Comparison of ENCODE assay signal across 14 cellular contexts in the genomic region with DNA sequence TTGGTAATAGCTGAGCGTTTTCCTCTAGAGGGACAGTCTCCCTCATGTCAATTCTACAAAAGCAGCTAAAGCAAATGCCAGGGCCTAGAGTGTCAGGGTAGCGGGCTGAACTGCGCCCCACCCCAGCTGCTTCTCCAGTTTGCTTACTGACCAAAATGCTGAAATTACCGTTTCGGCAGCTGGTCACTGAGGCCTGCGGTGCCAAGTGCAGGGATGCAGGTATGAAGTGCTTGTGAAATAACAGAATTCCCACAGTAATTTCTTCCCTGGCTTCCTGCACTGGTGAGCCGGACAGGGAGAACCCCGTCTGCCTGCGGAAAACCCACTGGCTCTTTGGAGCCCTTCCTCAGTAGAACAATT. TPM values are rescaled to one million over a fixed set of nuclear protein-coding genes. Genes with fewer than 3 reads are reported as not detected.
DNase-seq lines count a peak whose midpoint lies in the region; TF ChIP-seq lines count a peak whose summit lies in the region.
"Had no signal": no experiment of that assay in that cellular context is flagged by ENCODE, and none has a peak within 500 bp of the region (broad histone marks: within the 10 kb centered on the region; RNA-seq: fewer than 3 reads in every experiment).

No MANE protein-coding gene starts in this region.

- H2AK5ac ChIP-seq in mesendoderm (ENCODE audit: low read length): no peak overlapping the region

- H3K4me3 ChIP-seq in muscle layer of duodenum (ENCODE audit: low read depth in 1 of 2, low read length in 2 of 2) (no peak overlapping the region), mesendoderm (ENCODE audit: low read length) (no peak overlapping the region)
- H3K4me3 ChIP-seq: hepatocyte had no signal

- H3K4ac ChIP-seq in mesendoderm (ENCODE audit: low read depth, low read length): no peak overlapping the region

- H3K56ac ChIP-seq in mesendoderm (ENCODE audit: low read length): no peak overlapping the region

- peak; percentile 11 for DNase-seq in stimulated activated CD4-positive, alpha-beta T cell treated with anti-CD3 and anti-CD28 coated beads, Interleukin-15, amount 100 ng/mL, for 24 hours
- DNase-seq in stimulated activated CD4-positive, alpha-beta T cell treated with anti-CD3 and anti-CD28 coated beads, Interleukin-1b, Interleukin-23, amount 100 ng/mL, for 48 hours: no peak
- DNase-seq in mesendoderm (no peak), Calu3 (no peak), SKM-1 (lab: John Stamatoyannopoulos, UW; ENCODE audit: unreplicated experiment) (no peak), DMS153 treated with DMSO at 0.1 percent for 48 hours (lab: John Stamatoyannopoulos, UW; ENCODE audit: unreplicated experiment) (no peak)
- DNase-seq: effector CD8-positive, alpha-beta T cell; NCI-H446; RPMI8226 had no signal

- peaks cover 36 to 82% of the 10 kb centered on the region in 2 donors for H3K36me3 ChIP-seq in muscle layer of duodenum (ENCODE audit: control insufficient read depth in 1 of 2, insufficient read depth in 2 of 2, low read length in 2 of 2)
- peaks cover 9% of the 10 kb centered on the region for H3K36me3 ChIP-seq in mesendoderm (ENCODE audit: control insufficient read depth, insufficient read depth, low read length)

- no peak overlapping the region for H2BK15ac ChIP-seq in mesendoderm (replicated peaks; ENCODE audit: low read depth)

- CTCF ChIA-PET in Calu3 (lab: Charles Lee): no interaction called here

- no peak overlapping the region for H3K4me2 ChIP-seq in mesendoderm (ENCODE audit: low read length)
- H3K4me2 ChIP-seq: hepatocyte had no signal

- H3K23ac ChIP-seq in mesendoderm (ENCODE audit: low read length): no peak overlapping the region

- H3K27ac ChIP-seq in angular gyrus (ENCODE audit: low read depth, low read length) (peak overlapping the region; percentile 53), muscle layer of duodenum (ENCODE audit: low read length) (peak overlapping the region; percentile 39), mesendoderm (ENCODE audit: low read depth, low read length) (no peak overlapping the region)
- H3K27ac ChIP-seq: C4-2B, hepatocyte had no signal

- no peaks in the 10 kb centered on the region for H3K9me3 ChIP-seq in muscle layer of duodenum (ENCODE audit: control insufficient read depth in 1 of 2, low read length in 2 of 2)

- no peaks in the 10 kb centered on the region for H3K79me1 ChIP-seq in mesendoderm (ENCODE audit: low read length)

- no CpG with 5 or more reads among the region's 9 CpGs for WGBS in mesendoderm (ENCODE audit: extremely low coverage, insufficient coverage, low lambda C conversion rate)

- no peak overlapping the region for H4K5ac ChIP-seq in mesendoderm (ENCODE audit: low read length)

- H3K9me3 Mint-ChIP-seq in Calu3 (ENCODE audit: low read depth, unreplicated experiment): no peaks in the 10 kb centered on the region
- H3K9me3 Mint-ChIP-seq: WTC11 had no signal

- no peak overlapping the region for H2BK120ac ChIP-seq in mesendoderm (ENCODE audit: low read depth, low read length)

- no peak overlapping the region for H4K8ac ChIP-seq in mesendoderm (ENCODE audit: low read depth, low read length)

- H3K27me3 ChIP-seq in muscle layer of duodenum (ENCODE audit: low read depth, low read length): no peaks in the 10 kb centered on the region
- H3K27me3 ChIP-seq in mesendoderm (ENCODE audit: insufficient read depth, low read length, poor library complexity): no peaks in the 10 kb centered on the region
- H3K27me3 ChIP-seq: hepatocyte had no signal

- H3K9ac ChIP-seq in mesendoderm (ENCODE audit: low read length): no peak overlapping the region

- TF ChIP-seq CTCF in Calu3 (IDR thresholded peaks at IDR 0.05; ENCODE audit: unreplicated experiment): no peak

- BruUV-seq in Calu3 (replicated peaks; lab: Mats Ljungman, UMichigan): no TSS peak

- H3K27ac Mint-ChIP-seq in Calu3 (ENCODE audit: unreplicated experiment): no peak overlapping the region
- H3K27ac Mint-ChIP-seq: WTC11 had no signal

- no peak overlapping the region for H3K4me3 Mint-ChIP-seq in Calu3 (ENCODE audit: low read depth, unreplicated experiment)
- H3K4me3 Mint-ChIP-seq: WTC11 had no signal

- H3K4me1 Mint-ChIP-seq in Calu3 (ENCODE audit: low read depth, unreplicated experiment): no peaks in the 10 kb centered on the region

- intact Hi-C loops in Calu3 (cut with micrococcal nuclease; ENCODE audit: unreplicated experiment): no loop called here

- H3K79me2 ChIP-seq in mesendoderm (ENCODE audit: control insufficient read depth, insufficient read depth, low read length): no peaks in the 10 kb centered on the region
- H3K79me2 ChIP-seq: hepatocyte had no signal

- H2BK5ac ChIP-seq in mesendoderm (ENCODE audit: low read length): no peak overlapping the region

- H3K36me3 Mint-ChIP-seq in Calu3 (ENCODE audit: insufficient read depth, unreplicated experiment): peaks cover 51% of the 10 kb centered on the region

- H3K4me1 ChIP-seq in muscle layer of duodenum (ENCODE audit: control insufficient read depth in 1 of 2, insufficient read depth in 2 of 2, low read length in 2 of 2) (no peaks in the 10 kb centered on the region), mesendoderm (ENCODE audit: control insufficient read depth, low read depth, low read length) (no peaks in the 10 kb centered on the region)

- no peak overlapping the region for H3K18ac ChIP-seq in mesendoderm (ENCODE audit: low read length)

- H3K27me3 Mint-ChIP-seq in Calu3 (ENCODE audit: unreplicated experiment): no peaks in the 10 kb centered on the region

RNA-seq across cellular contexts. Expression of a gene that starts 19.1 kb away (rescaled TPM):
- 135 TPM for polyA plus RNA-seq in mesendoderm (2013, experiment 1 of 2)
- polyA plus RNA-seq in mesendoderm (2013, experiment 2 of 2): 143 TPM
- total RNA-seq in Calu3 (2022): 147 and 149 TPM in 2 replicates

RNA-seq across cellular contexts. Expression of a gene that starts 56.3 kb away (rescaled TPM):
- polyA plus RNA-seq in mesendoderm (2013, experiment 1 of 2): 6.8 TPM
- 6.9 TPM for polyA plus RNA-seq in mesendoderm (2013, experiment 2 of 2)
- total RNA-seq in Calu3 (2022): 18.3 and 19.2 TPM in 2 replicates
